ENCODE assay signal across 26 cellular contexts in the genomic region with DNA sequence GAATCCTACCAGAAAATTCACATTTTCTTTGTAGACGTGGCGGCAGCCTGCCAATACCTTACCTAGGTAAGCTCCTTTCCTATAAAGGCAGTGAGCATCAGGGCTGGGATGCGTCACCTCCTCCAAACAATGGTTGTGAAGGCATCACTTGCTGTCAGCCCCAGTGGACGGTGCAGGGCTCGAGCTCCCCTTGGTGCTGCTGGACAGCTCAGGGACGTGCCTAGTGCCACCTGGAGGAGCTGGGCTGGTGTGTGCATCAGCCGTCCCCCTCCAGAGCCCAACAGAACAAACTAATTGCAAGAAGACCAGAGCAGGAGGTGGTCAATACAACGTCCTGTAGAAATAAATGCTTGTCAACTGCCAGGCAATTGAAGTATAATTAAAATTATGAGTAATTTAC.
DNase-seq lines count a peak whose midpoint lies in the region; ATAC-seq, FAIRE-seq and TF ChIP-seq lines count a peak whose summit lies in the region.
"Had no signal": no experiment of that assay in that cellular context is flagged by ENCODE, and none has a peak within 500 bp of the region (broad histone marks: within the 10 kb centered on the region; RNA-seq: fewer than 3 reads in every experiment).

No MANE protein-coding gene starts in this region.

- H3K4me1 Mint-ChIP-seq in neural progenitor cell = peaks cover 28% of the 10 kb centered on the region
- H3K4me1 Mint-ChIP-seq: activated CD4-positive, alpha-beta T cell treated with anti-CD3 and anti-CD28 coated beads, Interleukin-2, amount 10 ng/mL, durations not matched to agents 24 days and 14 days; CD4-positive, alpha-beta memory T cell had no signal

- no peak overlapping the region for H3K4me3 Mint-ChIP-seq in neural progenitor cell
- H3K4me3 Mint-ChIP-seq: activated CD4-positive, alpha-beta T cell treated with anti-CD3 and anti-CD28 coated beads, Interleukin-2, amount 10 ng/mL, durations not matched to agents 24 days and 14 days; CD4-positive, alpha-beta memory T cell had no signal

- TF ChIP-seq CTCF in brain microvascular endothelial cell (IDR thresholded peaks at IDR 0.05; ENCODE audit: low read depth, low read length, missing control alignments) (peak; percentile 9), neural progenitor cell (IDR thresholded peaks at IDR 0.05) (peak; percentile 39)

- H3K27ac ChIP-seq in brain microvascular endothelial cell = no peak overlapping the region
- no peak overlapping the region for H3K27ac ChIP-seq in neural progenitor cell
- H3K27ac ChIP-seq: breast epithelium, lower lobe of right lung, upper lobe of right lung had no signal

- no peaks in the 10 kb centered on the region for H3F3A ChIP-seq in neural progenitor cell (ENCODE audit: low read depth)

- peak; percentile 52 for FAIRE-seq in HTR-8/SVneo (lab: Jason Lieb, UNC)
- FAIRE-seq: frontal cortex, G401.6, keratinocyte had no signal

- H3K9me3 ChIP-seq in neural progenitor cell (ENCODE audit: low read depth) = no peaks in the 10 kb centered on the region
- H3K9me3 ChIP-seq: breast epithelium, lower lobe of right lung, upper lobe of right lung had no signal

- no peak overlapping the region for H3K9ac ChIP-seq in neural progenitor cell

- no peaks in the 10 kb centered on the region for H3K27me3 Mint-ChIP-seq in neural progenitor cell (ENCODE audit: insufficient read depth, low read depth)
- H3K27me3 Mint-ChIP-seq: activated CD4-positive, alpha-beta T cell treated with anti-CD3 and anti-CD28 coated beads, Interleukin-2, amount 10 ng/mL, durations not matched to agents 24 days and 14 days; CD4-positive, alpha-beta memory T cell had no signal

- H3K9me3 Mint-ChIP-seq in neural progenitor cell = no peaks in the 10 kb centered on the region
- H3K9me3 Mint-ChIP-seq: activated CD4-positive, alpha-beta T cell treated with anti-CD3 and anti-CD28 coated beads, Interleukin-2, amount 10 ng/mL, durations not matched to agents 24 days and 14 days had no signal

- no peaks in the 10 kb centered on the region for H4K20me1 ChIP-seq in neural progenitor cell (ENCODE audit: low read depth)

- no peak overlapping the region for H3K27ac Mint-ChIP-seq in neural progenitor cell
- H3K27ac Mint-ChIP-seq: activated CD4-positive, alpha-beta T cell treated with anti-CD3 and anti-CD28 coated beads, Interleukin-2, amount 10 ng/mL, durations not matched to agents 24 days and 14 days; CD4-positive, alpha-beta memory T cell had no signal

- no peaks in the 10 kb centered on the region for H3K27me3 ChIP-seq in brain microvascular endothelial cell (replicated peaks)
- no peaks in the 10 kb centered on the region for H3K27me3 ChIP-seq in neural progenitor cell
- H3K27me3 ChIP-seq: upper lobe of right lung had no signal

- H3K4me1 ChIP-seq in neural progenitor cell = peaks cover 5% of the 10 kb centered on the region
- H3K4me1 ChIP-seq: breast epithelium, lower lobe of right lung, upper lobe of right lung had no signal

- ATAC-seq in GM19023 (IDR thresholded peaks at IDR 0.05; ENCODE audit: unreplicated experiment) = no peak
- ATAC-seq: esophagus mucosa, lower lobe of right lung, Panc1, upper lobe of right lung had no signal

- no peak overlapping the region for H2AFZ ChIP-seq in neural progenitor cell (replicated peaks)

- no peaks in the 10 kb centered on the region for H3K79me2 ChIP-seq in neural progenitor cell (ENCODE audit: low read depth)

- peak; percentile 12 for DNase-seq in NCI-H748 (lab: John Stamatoyannopoulos, UW; ENCODE audit: unreplicated experiment)
- no peak for DNase-seq in NCI-H748 treated with DMSO at 0.1 percent for 48 hours (lab: John Stamatoyannopoulos, UW)
- no peak for DNase-seq in HTR-8/SVneo (ENCODE audit: insufficient read length, low spot score)
- DNase-seq in brain microvascular endothelial cell = no peak
- peak; percentile 49 for DNase-seq in neural progenitor cell (ENCODE audit: low spot score)
- DNase-seq in hypothalamus (lab: John Stamatoyannopoulos, UW) = no peak
- DNase-seq in hippocampal formation (lab: John Stamatoyannopoulos, UW) = no peak
- DNase-seq: activated CD4-positive, alpha-beta T cell treated with anti-CD3 and anti-CD28 coated beads, Interleukin-2, amount 10 ng/mL, durations not matched to agents 24 days and 14 days; activated naive CD4-positive, alpha-beta T cell treated with Interleukin-2 at 50 U/mL for 16 hours; activated T-cell treated with anti-CD3 and anti-CD28 coated beads, Interleukin-2, amount 50 U/mL, for 48 hours; AML-193; CD4-positive, alpha-beta memory T cell; effector memory CD4-positive, alpha-beta T cell; Karpas-422; lower lobe of right lung; NCI-H1105 treated with DMSO at 0.1 percent for 48 hours; SIG-M5; T-helper 2 cell; upper lobe of right lung had no signal

- H3K4me3 ChIP-seq in brain microvascular endothelial cell (ENCODE audit: low read depth, low read length) = no peak overlapping the region
- H3K4me3 ChIP-seq in neural progenitor cell = no peak overlapping the region
- H3K4me3 ChIP-seq: breast epithelium, lower lobe of right lung, upper lobe of right lung had no signal

- no peak overlapping the region for H3K4me2 ChIP-seq in neural progenitor cell

- peaks cover 6% of the 10 kb centered on the region for H3K36me3 Mint-ChIP-seq in neural progenitor cell
- H3K36me3 Mint-ChIP-seq: CD4-positive, alpha-beta memory T cell had no signal

- H3K36me3 ChIP-seq in brain microvascular endothelial cell (replicated peaks) (no peaks in the 10 kb centered on the region), neural progenitor cell (no peaks in the 10 kb centered on the region)
- H3K36me3 ChIP-seq: breast epithelium, lower lobe of right lung, upper lobe of right lung had no signal

- in situ Hi-C loops in brain microvascular endothelial cell (cut with HindIII; ENCODE audit: low pct_ligation_motif_present, low sequenced_read_pairs) = no loop called here

Comparison
In these comparisons a context has a peak if more than half of its experiments do, and no peak if none do; other contexts are left out.
1. DNase-seq: peak in NCI-H748 (single experiment) and neural progenitor cell (single experiment); none in NCI-H748 treated with DMSO at 0.1 percent for 48 hours (single experiment), HTR-8/SVneo (single experiment), brain microvascular endothelial cell (single experiment), hypothalamus (0 of 51) and hippocampal formation (0 of 2).